In genomic region chr3:156787926-156788663, GRCh38 we compare ENCODE assay signal across 9 cellular contexts. TPM values are rescaled to one million over a fixed set of nuclear protein-coding genes. Genes with fewer than 3 reads are reported as not detected.
DNase-seq lines count a peak whose midpoint lies in the region; ATAC-seq and TF ChIP-seq lines count a peak whose summit lies in the region.
"Had no signal": no experiment of that assay in that cellular context is flagged by ENCODE, and none has a peak within 500 bp of the region (broad histone marks: within the 10 kb centered on the region; RNA-seq: fewer than 3 reads in every experiment).

No MANE protein-coding gene starts in this region.

- H3K27ac ChIP-seq in Panc1 (ENCODE audit: low read length), result no peak overlapping the region
- H3K27ac ChIP-seq: lower lobe of right lung had no signal

- H3K27me3 ChIP-seq in Panc1 (ENCODE audit: control insufficient read depth, insufficient read depth, low read length), result no peaks in the 10 kb centered on the region

- H3K27ac Mint-ChIP-seq in nephron progenitor cell, result no peak overlapping the region
- H3K27ac Mint-ChIP-seq in natural killer cell, result no peak overlapping the region
- no peak overlapping the region for H3K27ac Mint-ChIP-seq in activated CD4-positive, alpha-beta T cell treated with anti-CD3 and anti-CD28 coated beads, Interleukin-2, amount 10 ng/mL, durations not matched to agents 7 days and 5 days

- in situ Hi-C loops in Panc1 (cut with HindIII; ENCODE audit: low pct_unique_long_range_greater_than_20kb, low sequenced_read_pairs), result no loop called here

- no peak for TF ChIP-seq CTCF in Panc1 (IDR thresholded peaks at IDR 0.05)
- no peak for TF ChIP-seq CTCF in fibroblast of villous mesenchyme (IDR thresholded peaks at IDR 0.05; ENCODE audit: insufficient read depth, low read depth, low read length)
- no peak for TF ChIP-seq CTCF in nephron progenitor cell (IDR thresholded peaks at IDR 0.05)
- no peak for TF ChIP-seq CTCF in natural killer cell (IDR thresholded peaks at IDR 0.05)

- no peaks in the 10 kb centered on the region for H3K36me3 ChIP-seq in Panc1 (ENCODE audit: control insufficient read depth, insufficient read depth, low read length)
- H3K36me3 ChIP-seq: lower lobe of right lung had no signal

- ATAC-seq in GM18517 (IDR thresholded peaks at IDR 0.05; ENCODE audit: unreplicated experiment), result peak; percentile 64
- peak; percentile 87 for ATAC-seq in Panc1
- ATAC-seq in natural killer cell, result no peak

- no peaks in the 10 kb centered on the region for H3K27me3 Mint-ChIP-seq in nephron progenitor cell (ENCODE audit: low read depth, poor library complexity)
- H3K27me3 Mint-ChIP-seq in natural killer cell (ENCODE audit: low read depth in 2 of 2), result no peaks in the 10 kb centered on the region
- no peaks in the 10 kb centered on the region for H3K27me3 Mint-ChIP-seq in activated CD4-positive, alpha-beta T cell treated with anti-CD3 and anti-CD28 coated beads, Interleukin-2, amount 10 ng/mL, durations not matched to agents 7 days and 5 days

- H3K4me3 ChIP-seq in Panc1 (ENCODE audit: low read depth in 2 of 2, low read length in 2 of 2) (no peak overlapping the region), fibroblast of villous mesenchyme (ENCODE audit: low read depth, low read length) (no peak overlapping the region)
- H3K4me3 ChIP-seq: lower lobe of right lung had no signal

- H3K36me3 Mint-ChIP-seq in nephron progenitor cell (ENCODE audit: low read depth) (no peaks in the 10 kb centered on the region), natural killer cell (no peaks in the 10 kb centered on the region)
- H3K36me3 Mint-ChIP-seq in activated CD4-positive, alpha-beta T cell treated with anti-CD3 and anti-CD28 coated beads, Interleukin-2, amount 10 ng/mL, durations not matched to agents 7 days and 5 days (ENCODE audit: low read depth), result peaks cover 9% of the 10 kb centered on the region

- H3K4me1 Mint-ChIP-seq in nephron progenitor cell (peaks cover 9% of the 10 kb centered on the region), natural killer cell (peaks cover 12% of the 10 kb centered on the region in 2 donors)
- peaks cover 47% of the 10 kb centered on the region for H3K4me1 Mint-ChIP-seq in activated CD4-positive, alpha-beta T cell treated with anti-CD3 and anti-CD28 coated beads, Interleukin-2, amount 10 ng/mL, durations not matched to agents 7 days and 5 days

- CTCF ChIA-PET in HEK293T (lab: Yijun Ruan, JAX) (no interaction called here), Panc1 (lab: Charles Lee) (no interaction called here)
- CTCF ChIA-PET in activated CD4-positive, alpha-beta T cell treated with anti-CD3 and anti-CD28 coated beads, Interleukin-2, amount 10 ng/mL, durations not matched to agents 7 days and 5 days (lab: Charles Lee), result interaction anchor here (0.6 kb wide), 2 partner anchors 207 to 373 kb away, joined by 3 read pairs; no protein-coding TSS in a partner anchor

- DNase-seq in HEK293T (ENCODE audit: extremely low spot score), result peak; percentile 12
- DNase-seq in Panc1 (ENCODE audit: low read depth, low spot score), result peak; percentile 53
- DNase-seq in fibroblast of villous mesenchyme (ENCODE audit: low read depth), result peak; percentile 91
- no peak for DNase-seq in nephron progenitor cell
- DNase-seq in NCI-H187 treated with DMSO at 0.1 percent for 48 hours (lab: John Stamatoyannopoulos, UW), result no peak
- no peak for DNase-seq in natural killer cell
- DNase-seq in activated CD4-positive, alpha-beta T cell treated with anti-CD3 and anti-CD28 coated beads, Interleukin-2, amount 10 ng/mL, durations not matched to agents 7 days and 5 days, result no peak
- DNase-seq: lower lobe of right lung had no signal

- no peaks in the 10 kb centered on the region for H3K9me3 ChIP-seq in Panc1 (ENCODE audit: control insufficient read depth, insufficient read depth, low read depth, low read length)
- H3K9me3 ChIP-seq: lower lobe of right lung had no signal

- H3K4me1 ChIP-seq in Panc1 (ENCODE audit: control insufficient read depth, insufficient read depth, low read length), result peaks cover 16% of the 10 kb centered on the region

- POLR2A ChIA-PET in HEK293T (lab: Yijun Ruan, JAX), result no interaction called here
- POLR2A ChIA-PET in Panc1 (lab: Charles Lee), result no interaction called here
- POLR2A ChIA-PET in activated CD4-positive, alpha-beta T cell treated with anti-CD3 and anti-CD28 coated beads, Interleukin-2, amount 10 ng/mL, durations not matched to agents 7 days and 5 days (lab: Charles Lee), result no interaction called here

- H3K9me3 Mint-ChIP-seq in nephron progenitor cell (no peaks in the 10 kb centered on the region), natural killer cell (no peaks in the 10 kb centered on the region)
- H3K9me3 Mint-ChIP-seq in activated CD4-positive, alpha-beta T cell treated with anti-CD3 and anti-CD28 coated beads, Interleukin-2, amount 10 ng/mL, durations not matched to agents 7 days and 5 days, result no peaks in the 10 kb centered on the region

- intact Hi-C loops in Panc1 (cut with micrococcal nuclease; ENCODE audit: unreplicated experiment), result no loop called here
- intact Hi-C loops in natural killer cell (cut with micrococcal nuclease), result no loop called here

- BruUV-seq in Panc1 (replicated peaks; lab: Mats Ljungman, UMichigan), result no TSS peak

- H3K4me3 Mint-ChIP-seq in nephron progenitor cell (no peak overlapping the region), natural killer cell (no peak overlapping the region)
- H3K4me3 Mint-ChIP-seq in activated CD4-positive, alpha-beta T cell treated with anti-CD3 and anti-CD28 coated beads, Interleukin-2, amount 10 ng/mL, durations not matched to agents 7 days and 5 days, result no peak overlapping the region

TF ChIP-seq in HEK293T, 16 proteins besides CTCF, POLR2A, EP300 and RAD21:
- no peak for TF ChIP-seq CTBP1 (IDR thresholded peaks at IDR 0.05; ENCODE audit: borderline replicate concordance)
- TF ChIP-seq PKNOX1 (IDR thresholded peaks at IDR 0.05), result no peak
- TF ChIP-seq FOXA1 (IDR thresholded peaks at IDR 0.05), result no peak
- TF ChIP-seq ELF4 (IDR thresholded peaks at IDR 0.05), result no peak
- no peak for TF ChIP-seq L3MBTL2 (conservative IDR thresholded peaks at IDR 0.05)
- TF ChIP-seq NFRKB (IDR thresholded peaks at IDR 0.05), result no peak
- TF ChIP-seq FOXK2 (IDR thresholded peaks at IDR 0.05), result no peak
- TF ChIP-seq TARDBP (IDR thresholded peaks at IDR 0.05), result no peak
- no peak for TF ChIP-seq ARNT (IDR thresholded peaks at IDR 0.05)
- no peak for TF ChIP-seq BHLHE40 (IDR thresholded peaks at IDR 0.05; ENCODE audit: borderline replicate concordance)
- TF ChIP-seq LEF1 (IDR thresholded peaks at IDR 0.05; ENCODE audit: borderline replicate concordance), result no peak
- TF ChIP-seq ZNF384 (IDR thresholded peaks at IDR 0.05), result no peak
- TF ChIP-seq SP1 (IDR thresholded peaks at IDR 0.05), result no peak
- TF ChIP-seq FOXM1 (IDR thresholded peaks at IDR 0.05; ENCODE audit: borderline replicate concordance), result no peak
- no peak for TF ChIP-seq SUZ12 (IDR thresholded peaks at IDR 0.05)
- no peak for TF ChIP-seq HDGF (IDR thresholded peaks at IDR 0.05; ENCODE audit: borderline replicate concordance)

RNA-seq across cellular contexts. Expression of gene LEKR1, which starts 38.1 kb away (rescaled TPM):
- total RNA-seq in Panc1 (2021; ENCODE audit: unreplicated experiment) (not detected), fibroblast of villous mesenchyme (0.86 and 0.97 TPM in 2 replicates), natural killer cell (1 to 10 TPM; 1.1 to 1.7 (median 1.2) TPM)
- polyA plus RNA-seq in Panc1 (2012; ENCODE audit: insufficient read length), result not detected
- under 1 TPM; 0.47 to 0.54 TPM for total RNA-seq in activated CD4-positive, alpha-beta T cell treated with anti-CD3 and anti-CD28 coated beads, Interleukin-2, amount 10 ng/mL, durations not matched to agents 7 days and 5 days

Comparison
In these comparisons a context has a peak if more than half of its experiments do, and no peak if none do; other contexts are left out.
1. ATAC-seq: peak in GM18517 (single experiment) and Panc1 (single experiment); none in natural killer cell (0 of 3).
2. DNase-seq: peak in HEK293T (single experiment), Panc1 (single experiment) and fibroblast of villous mesenchyme (single experiment); none in nephron progenitor cell (single experiment), NCI-H187 treated with DMSO at 0.1 percent for 48 hours (single experiment), natural killer cell (single experiment) and activated CD4-positive, alpha-beta T cell treated with anti-CD3 and anti-CD28 coated beads, Interleukin-2, amount 10 ng/mL, durations not matched to agents 7 days and 5 days (single experiment).